Comparison of ENCODE assay signal across 8 cellular contexts in genomic region chr1:2546515-2547209, GRCh38. TPM values are rescaled to one million over a fixed set of nuclear protein-coding genes. Genes with fewer than 3 reads are reported as not detected.
DNase-seq lines count a peak whose midpoint lies in the region; ATAC-seq lines count a peak whose summit lies in the region.

No MANE protein-coding gene starts in this region.

- H3K4me3 ChIP-seq in H7 (ENCODE audit: insufficient read depth, low read depth, low read length) (peak overlapping the region; percentile 84), MG63 (peak overlapping the region; percentile 38), right cardiac atrium (ENCODE audit: low read length) (peak overlapping the region; percentile 46), rectal smooth muscle tissue (ENCODE audit: low read length) (peak overlapping the region; percentile 70)

- peaks cover 3% of the 10 kb centered on the region for H3K27me3 ChIP-seq in H7 (ENCODE audit: control insufficient read depth, insufficient read depth, low read length)
- no peaks in the 10 kb centered on the region for H3K27me3 ChIP-seq in MG63
- H3K27me3 ChIP-seq in right cardiac atrium (ENCODE audit: control insufficient read depth, insufficient read depth), result no peaks in the 10 kb centered on the region
- peaks cover 6% of the 10 kb centered on the region for H3K27me3 ChIP-seq in rectal smooth muscle tissue (ENCODE audit: control insufficient read depth, insufficient read depth, low read length)

- intact Hi-C loops in right cardiac atrium (cut with DNase I), result loop anchor here (2.0 to 5.0 kb wide), 3 partner anchors 129 to 134 kb away; partner anchors contain the start of gene PEX10 (in 1 of the 4)

- peak; percentile 89 for DNase-seq in EL
- peak; percentile 98 for DNase-seq in H7
- DNase-seq in MG63, result peak; percentile 75
- peak; percentile 71 to 95 (median 83) for DNase-seq in T-helper 1 cell
- peak in 39 of 56 donors; percentile 12 to 78 (median 49) for DNase-seq in amygdala (lab: John Stamatoyannopoulos, UW)
- peak; percentile 89 to 95 (median 94) for DNase-seq in right cardiac atrium
- no peak for DNase-seq in OCI-M2 (lab: John Stamatoyannopoulos, UW; ENCODE audit: unreplicated experiment)

- no peaks in the 10 kb centered on the region for H3K36me3 ChIP-seq in H7 (replicated peaks; ENCODE audit: control insufficient read depth, insufficient read depth, low read length)
- no peaks in the 10 kb centered on the region for H3K36me3 ChIP-seq in MG63
- H3K36me3 ChIP-seq in rectal smooth muscle tissue (ENCODE audit: control insufficient read depth, insufficient read depth, low read length), result no peaks in the 10 kb centered on the region

- 2% methylated on average over 52 of the region's 52 CpGs for WGBS in right cardiac atrium

- H3K9ac ChIP-seq in rectal smooth muscle tissue (ENCODE audit: low read length), result peak overlapping the region; percentile 56

- peak overlapping the region; percentile 50 for H3K27ac ChIP-seq in right cardiac atrium (ENCODE audit: low read length)
- H3K27ac ChIP-seq in rectal smooth muscle tissue (ENCODE audit: low read depth, low read length), result peak overlapping the region; percentile 32

- ATAC-seq in right cardiac atrium, result peak; percentile 77

- H3K9me3 ChIP-seq in MG63 (no peaks in the 10 kb centered on the region), right cardiac atrium (ENCODE audit: control insufficient read depth, low read length) (no peaks in the 10 kb centered on the region)

- H3K4me1 ChIP-seq in right cardiac atrium (ENCODE audit: control insufficient read depth, insufficient read depth, low read length) (peaks cover 9% of the 10 kb centered on the region), rectal smooth muscle tissue (ENCODE audit: control insufficient read depth, insufficient read depth, low read length) (peaks cover 4% of the 10 kb centered on the region)

RNA-seq across cellular contexts. Expression of gene TNFRSF14, which starts 9.5 kb away (rescaled TPM):
- 0.07 and 0.55 TPM in 2 replicates for total RNA-seq in H7 (2014; rRNA removed; shearing (Covaris generic))
- 0.15 and 4.5 TPM in 2 replicates for total RNA-seq in MG63 (2014; rRNA removed; shearing (Covaris generic); ENCODE audit: low replicate concordance)
- 10 to 100 TPM; 17.6 to 25.5 (median 21.8) TPM for total RNA-seq in right cardiac atrium
- 27.6 TPM for polyA plus RNA-seq in right cardiac atrium

RNA-seq across cellular contexts. Expression of gene HES5, which starts 16.6 kb away (rescaled TPM):
- 0.07 and 0.33 TPM in 2 replicates for total RNA-seq in H7 (2014; rRNA removed; shearing (Covaris generic))
- total RNA-seq in MG63 (2014; rRNA removed; shearing (Covaris generic); ENCODE audit: low replicate concordance), result not detected in 2 replicates
- total RNA-seq in right cardiac atrium, result 1 to 10 TPM in 2 of 4 donors, under 1 TPM in 2; 0.61 to 1.8 (median 1.2) TPM
- polyA plus RNA-seq in right cardiac atrium, result 0.52 TPM

RNA-seq across cellular contexts. Expression of gene PANK4, which starts 20.3 kb away (rescaled TPM):
- 62.5 and 79.0 TPM in 2 replicates for total RNA-seq in H7 (2014; rRNA removed; shearing (Covaris generic))
- 16.6 and 17.3 TPM in 2 replicates for total RNA-seq in MG63 (2014; rRNA removed; shearing (Covaris generic); ENCODE audit: low replicate concordance)
- total RNA-seq in right cardiac atrium, result 10 to 100 TPM; 35.2 to 51.3 (median 45.1) TPM
- polyA plus RNA-seq in right cardiac atrium, result 38.7 TPM

RNA-seq across cellular contexts. Expression of gene PRXL2B, which starts 39.9 kb away (rescaled TPM):
- total RNA-seq in H7 (2014; rRNA removed; shearing (Covaris generic)), result 62.9 and 83.5 TPM in 2 replicates
- total RNA-seq in MG63 (2014; rRNA removed; shearing (Covaris generic); ENCODE audit: low replicate concordance), result 9.6 and 12.3 TPM in 2 replicates
- total RNA-seq in right cardiac atrium, result 10 to 100 TPM in 2 of 4 donors, 1 to 10 TPM in 2; 8.0 to 11.8 (median 10.4) TPM
- 9.3 TPM for polyA plus RNA-seq in right cardiac atrium
